Comparison of ENCODE assay signal across 14 cellular contexts in genomic region chr2:96341641-96342040, GRCh38. TPM values are rescaled to one million over a fixed set of nuclear protein-coding genes. Genes with fewer than 3 reads are reported as not detected.
DNase-seq lines count a peak whose midpoint lies in the region; ATAC-seq and TF ChIP-seq lines count a peak whose summit lies in the region.
"Had no signal": no experiment of that assay in that cellular context is flagged by ENCODE, and none has a peak within 500 bp of the region (broad histone marks: within the 10 kb centered on the region; RNA-seq: fewer than 3 reads in every experiment).

No MANE protein-coding gene starts in this region.

- intact Hi-C loops in activated CD8-positive, alpha-beta T cell treated with anti-CD3 and anti-CD28 coated beads for 36 hours (cut with micrococcal nuclease), result loop anchor here (5.0 kb wide), 1 partner anchor 34 kb away; the partner anchor contains the start of gene SNRNP200

- H3K36me3 Mint-ChIP-seq in activated CD8-positive, alpha-beta T cell treated with anti-CD3 and anti-CD28 coated beads for 36 hours (ENCODE audit: low read depth), result peaks cover 76% of the 10 kb centered on the region

- TF ChIP-seq CTCF in HEK293 (tag by site-specific recombination; IDR thresholded peaks at IDR 0.05) (no peak), osteoblast (IDR thresholded peaks at IDR 0.05; ENCODE audit: extremely low read depth, low read depth, low read length) (no peak)
- no peak for TF ChIP-seq CTCF in activated CD8-positive, alpha-beta T cell treated with anti-CD3 and anti-CD28 coated beads for 36 hours (IDR thresholded peaks at IDR 0.05)

- H3K36me3 ChIP-seq in HEK293 (ENCODE audit: control insufficient read depth in 2 of 2, insufficient read depth in 1 of 2, low read length in 2 of 2), result peaks cover 48 to 58% of the 10 kb centered on the region in 2 experiments
- peaks cover 6% of the 10 kb centered on the region for H3K36me3 ChIP-seq in osteoblast (ENCODE audit: insufficient read depth, low read length)
- H3K36me3 ChIP-seq in GM23248 (ENCODE audit: low read depth), result no peaks in the 10 kb centered on the region
- H3K36me3 ChIP-seq: breast epithelium, right lobe of liver had no signal

- peak overlapping the region; percentile 61 for H3K27ac Mint-ChIP-seq in activated CD8-positive, alpha-beta T cell treated with anti-CD3 and anti-CD28 coated beads for 36 hours
- H3K27ac Mint-ChIP-seq: GM23338 had no signal

- in situ Hi-C loops in GM23248 (cut with MboI), result no loop called here

- POLR2A ChIA-PET in HEK293 (lab: Yijun Ruan, JAX), result interaction anchor here (0.6 to 1.3 kb wide), 4 partner anchors 9 to 75 kb away, joined by 3 to 7 read pairs (median 4); partner anchors contain the start of gene SNRNP200
- POLR2A ChIA-PET in activated CD8-positive, alpha-beta T cell treated with anti-CD3 and anti-CD28 coated beads for 36 hours (lab: Charles Lee), result interaction anchor here (1.0 to 1.9 kb wide), 4 partner anchors 16 to 58 kb away, joined by 4 to 7 read pairs (median 4); partner anchors contain the start of gene ITPRIPL1

- H3K4me3 ChIP-seq in HEK293 (ENCODE audit: low read depth, low read length), result no peak overlapping the region
- no peak overlapping the region for H3K4me3 ChIP-seq in osteoblast (ENCODE audit: insufficient read depth, low read length)
- H3K4me3 ChIP-seq in GM23248, result no peak overlapping the region
- H3K4me3 ChIP-seq: breast epithelium, GM23338, right lobe of liver had no signal

- peak; percentile 70 for DNase-seq in activated effector memory CD4-positive, alpha-beta T cell treated with anti-CD3 and anti-CD28 coated beads, Interleukin-2, amount 50 U/mL, for 16 hours
- DNase-seq in activated effector memory CD4-positive, alpha-beta T cell treated with Interleukin-2 at 50 U/mL for 16 hours, result no peak
- no peak for DNase-seq in activated CD8-positive, alpha-beta T cell treated with anti-CD3 and anti-CD28 coated beads for 36 hours
- DNase-seq in osteoblast (ENCODE audit: insufficient read length, low spot score, missing footprints) (no peak), HT-29 (ENCODE audit: low spot score) (no peak), GM23248 (no peak)
- DNase-seq: GF-D8, NCI-H510A treated with DMSO at 0.1 percent for 48 hours, SHP77 treated with DMSO at 0.1 percent for 48 hours had no signal

- H3K4me2 ChIP-seq in osteoblast (ENCODE audit: insufficient read depth, low read length) (peak overlapping the region; percentile 19), GM23248 (ENCODE audit: unreplicated experiment) (no peak overlapping the region)
- H3K4me2 ChIP-seq: GM23338 had no signal

- CTCF ChIA-PET in HEK293 (lab: Yijun Ruan, JAX), result interaction anchor here (0.5 to 1.2 kb wide), 3 partner anchors 65 to 420 kb away, joined by 3 read pairs; no protein-coding TSS in a partner anchor
- CTCF ChIA-PET in activated CD8-positive, alpha-beta T cell treated with anti-CD3 and anti-CD28 coated beads for 36 hours (lab: Charles Lee), result interaction anchor here (0.8 to 1.6 kb wide), 3 partner anchors 20 to 168 kb away, joined by 3 read pairs; no protein-coding TSS in a partner anchor

- H3K4me1 ChIP-seq in HEK293 (ENCODE audit: control insufficient read depth, insufficient read depth, low read length) (peaks cover 17% of the 10 kb centered on the region), osteoblast (ENCODE audit: insufficient read depth, low read length) (peaks cover 28% of the 10 kb centered on the region), GM23248 (ENCODE audit: insufficient read depth) (no peaks in the 10 kb centered on the region)
- H3K4me1 ChIP-seq: breast epithelium, right lobe of liver had no signal

- H3K9ac ChIP-seq in GM23248, result no peak overlapping the region

- H3K9me3 ChIP-seq in HEK293 (ENCODE audit: control insufficient read depth, insufficient read depth, low read depth, low read length) (no peaks in the 10 kb centered on the region), osteoblast (ENCODE audit: low read depth, low read length) (no peaks in the 10 kb centered on the region), GM23248 (ENCODE audit: low read depth) (no peaks in the 10 kb centered on the region)
- H3K9me3 ChIP-seq: breast epithelium, right lobe of liver had no signal

- H3K27me3 ChIP-seq in osteoblast (ENCODE audit: insufficient read depth, low read length) (no peaks in the 10 kb centered on the region), GM23248 (replicated peaks; ENCODE audit: insufficient read depth) (no peaks in the 10 kb centered on the region)
- H3K27me3 ChIP-seq: breast epithelium, right lobe of liver had no signal

- peaks cover 51% of the 10 kb centered on the region for H3K4me1 Mint-ChIP-seq in activated CD8-positive, alpha-beta T cell treated with anti-CD3 and anti-CD28 coated beads for 36 hours (ENCODE audit: low read depth)

- no peaks in the 10 kb centered on the region for H3F3A ChIP-seq in GM23248 (ENCODE audit: insufficient read depth)

- H4K20me1 ChIP-seq in osteoblast (ENCODE audit: insufficient read depth, low read length) (peaks cover 5% of the 10 kb centered on the region), GM23248 (ENCODE audit: insufficient read depth) (no peaks in the 10 kb centered on the region)

- ATAC-seq in activated CD8-positive, alpha-beta T cell treated with anti-CD3 and anti-CD28 coated beads for 36 hours, result no peak
- no peak for ATAC-seq in GM21576 (IDR thresholded peaks at IDR 0.05; ENCODE audit: unreplicated experiment)
- ATAC-seq: GM23338 had no signal

- no peaks in the 10 kb centered on the region for H3K9me3 Mint-ChIP-seq in activated CD8-positive, alpha-beta T cell treated with anti-CD3 and anti-CD28 coated beads for 36 hours
- H3K9me3 Mint-ChIP-seq: GM23338 had no signal

- H3K4me3 Mint-ChIP-seq in activated CD8-positive, alpha-beta T cell treated with anti-CD3 and anti-CD28 coated beads for 36 hours, result no peak overlapping the region
- H3K4me3 Mint-ChIP-seq: GM23338 had no signal

- no peaks in the 10 kb centered on the region for H3K27me3 Mint-ChIP-seq in activated CD8-positive, alpha-beta T cell treated with anti-CD3 and anti-CD28 coated beads for 36 hours

- no peaks in the 10 kb centered on the region for H3K9me2 ChIP-seq in GM23248 (ENCODE audit: insufficient read depth)

- peaks cover 38% of the 10 kb centered on the region for H3K79me2 ChIP-seq in osteoblast (ENCODE audit: insufficient read depth, low read length)
- peaks cover 57% of the 10 kb centered on the region for H3K79me2 ChIP-seq in GM23248 (ENCODE audit: insufficient read depth)

- H3K27ac ChIP-seq in HEK293 (ENCODE audit: extremely low read depth, low read depth, low read length) (peak overlapping the region; percentile 44; the same call in 1 of the 2 replicates), osteoblast (ENCODE audit: low read depth, low read length) (peak overlapping the region; percentile 82), GM23248 (no peak overlapping the region)
- H3K27ac ChIP-seq: breast epithelium, right lobe of liver had no signal

- H2AFZ ChIP-seq in osteoblast (ENCODE audit: low read length), result no peak overlapping the region
- H2AFZ ChIP-seq in GM23248, result no peak overlapping the region
- H2AFZ ChIP-seq: GM23338 had no signal

- 97 to 98% methylated on average over 14 of the region's 14 CpGs for WGBS in GM23248 (ENCODE audit: low coverage in 1 of 2, low lambda C conversion rate in 2 of 2, missing lambda C conversion rate in 2 of 2), 2 experiments

TF ChIP-seq in HEK293, 187 proteins besides CTCF, POLR2A, EP300 and RAD21:
- no peak for TF ChIP-seq HOXD13 (CRISPR knock-in tag; IDR thresholded peaks at IDR 0.05; ENCODE audit: borderline replicate concordance)
- TF ChIP-seq ZNF394 (tag by site-specific recombination; IDR thresholded peaks at IDR 0.05; ENCODE audit: borderline replicate concordance), result no peak

RNA-seq across cellular contexts. Expression of gene NCAPH, which starts 6.1 kb away (rescaled TPM):
- 10 to 100 TPM; 70.9 TPM for total RNA-seq in activated CD8-positive, alpha-beta T cell treated with anti-CD3 and anti-CD28 coated beads for 36 hours
- 1.1 and 2.4 TPM in 2 replicates for total RNA-seq in osteoblast
- 24.5 and 28.6 TPM in 2 replicates for total RNA-seq in HT-29 (2014; rRNA removed; shearing (Covaris generic))
- total RNA-seq in GM23248 (2014; rRNA removed; shearing (Covaris generic)), result 2.9 and 6.8 TPM in 2 replicates
- polyA plus RNA-seq in GM23248 (2016; fragmentation: Nextera tagmentation; extraction: Ambion mirVana), result 8.0 and 8.6 TPM in 2 replicates

RNA-seq across cellular contexts. Expression of gene ITPRIPL1, which starts 16.5 kb away (rescaled TPM):
- total RNA-seq in activated CD8-positive, alpha-beta T cell treated with anti-CD3 and anti-CD28 coated beads for 36 hours, result 10 to 100 TPM; 28.2 to 32.6 TPM
- 1.4 and 1.8 TPM in 2 replicates for total RNA-seq in osteoblast
- total RNA-seq in HT-29 (2014; rRNA removed; shearing (Covaris generic)), result not detected in 2 replicates
- 0.25 and 0.32 TPM in 2 replicates for total RNA-seq in GM23248 (2014; rRNA removed; shearing (Covaris generic))
- polyA plus RNA-seq in GM23248 (2016; fragmentation: Nextera tagmentation; extraction: Ambion mirVana), result 0.06 and 0.19 TPM in 2 replicates

RNA-seq across cellular contexts. Expression of gene SNRNP200, which starts 36.3 kb away (rescaled TPM):
- total RNA-seq in activated CD8-positive, alpha-beta T cell treated with anti-CD3 and anti-CD28 coated beads for 36 hours, result 100 to 1,000 TPM; 175 to 178 TPM
- 42.7 and 44.2 TPM in 2 replicates for total RNA-seq in osteoblast
- total RNA-seq in HT-29 (2014; rRNA removed; shearing (Covaris generic)), result 82.2 and 86.3 TPM in 2 replicates
- total RNA-seq in GM23248 (2014; rRNA removed; shearing (Covaris generic)), result 30.6 and 34.2 TPM in 2 replicates
- 40.5 and 41.8 TPM in 2 replicates for polyA plus RNA-seq in GM23248 (2016; fragmentation: Nextera tagmentation; extraction: Ambion mirVana)

Comparison
In these comparisons a context has a peak if more than half of its experiments do, and no peak if none do; other contexts are left out.
1. RNA of gene ITPRIPL1, which starts 16.5 kb away (total RNA-seq): 28.2 to 32.6 TPM in activated CD8-positive, alpha-beta T cell treated with anti-CD3 and anti-CD28 coated beads for 36 hours; 1.4 to 1.8 TPM in osteoblast, 0.25 to 0.32 TPM in GM23248 and not detected in HT-29; every median in the first group is over 10 times any median in the second.